In the genomic region with DNA sequence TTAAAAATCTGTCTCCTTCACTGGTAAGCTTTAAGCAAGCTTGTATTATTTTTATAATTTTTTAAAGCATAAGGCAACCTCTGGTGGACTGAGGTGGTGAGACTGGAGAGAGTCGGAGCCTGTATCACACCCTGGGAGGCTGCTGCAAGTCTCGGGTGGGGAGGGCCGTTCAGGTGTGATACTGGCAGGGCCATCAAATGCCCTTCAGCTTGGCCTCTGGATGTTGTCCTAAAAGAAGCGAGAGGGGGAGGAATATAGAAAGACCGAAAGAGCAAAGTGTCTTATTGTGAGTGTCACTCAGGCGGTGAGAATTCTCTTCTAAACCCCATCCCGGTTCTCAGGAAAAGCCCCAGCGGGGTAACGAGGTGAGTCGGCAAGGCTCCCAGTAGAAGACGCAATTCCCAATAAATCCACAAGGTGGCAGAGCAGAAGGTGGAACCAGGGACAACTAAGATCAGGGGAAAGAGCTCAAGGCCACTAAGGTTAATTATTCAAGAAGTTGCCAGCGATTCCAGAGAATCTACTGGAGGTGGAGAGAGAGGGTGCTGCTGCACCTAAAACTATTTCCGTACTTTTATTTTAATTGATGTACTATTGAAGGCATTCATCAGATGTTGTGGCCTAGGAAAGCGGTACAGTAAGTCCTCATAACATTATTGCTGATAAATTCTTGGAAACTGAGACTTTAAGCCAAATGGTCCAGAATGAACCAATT, we compare ENCODE assay signal across 8 cellular contexts. TPM values are rescaled to one million over a fixed set of nuclear protein-coding genes. Genes with fewer than 3 reads are reported as not detected.
A peak's percentile ranks its signal among the peaks of the same experiment; 100 is the strongest.
DNase-seq lines count a peak whose midpoint lies in the region; ATAC-seq, FAIRE-seq and TF ChIP-seq lines count a peak whose summit lies in the region.

No MANE protein-coding gene starts in this region.

- H3K4me1 ChIP-seq in A549 (peaks cover 9% of the 10 kb centered on the region), right lobe of liver (peaks cover 0 to 39% (median 18%) of the 10 kb centered on the region in 4 donors)

- no peaks in the 10 kb centered on the region for H3K36me3 ChIP-seq in right lobe of liver

- intact Hi-C loops in right lobe of liver (cut with DNase I): loop anchor here (10.0 kb wide), 1 partner anchor 125 kb away; no protein-coding TSS in a partner anchor

- H3K27ac ChIP-seq in A549: peak overlapping the region in 1 of 2 experiments; percentile 47; a peak in 1 of 6 replicates
- peak overlapping the region in 2 of 3 donors; percentile 41 to 61 for H3K27ac ChIP-seq in right lobe of liver

- CTCF ChIA-PET in A549 (lab: Yijun Ruan, JAX): interaction anchor here (0.5 to 17.5 kb wide), 70 partner anchors 8 to 1446 kb away, joined by 3 to 283 read pairs (median 4); a partner anchor contains a TSS

- H3K27me3 Mint-ChIP-seq in chondrocyte (ENCODE audit: low read depth): no peaks in the 10 kb centered on the region

- TF ChIP-seq POLR2A in A549 (IDR thresholded peaks at IDR 0.05; ENCODE audit: low read length) (no peak), right lobe of liver (IDR thresholded peaks at IDR 0.05) (no peak)

- POLR2A ChIA-PET in A549 (lab: Yijun Ruan, JAX): interaction anchor here (1.0 to 1.5 kb wide), 3 partner anchors 15 to 120 kb away, joined by 3 to 12 read pairs (median 8); a partner anchor contains a TSS

- H3K9me3 Mint-ChIP-seq in chondrocyte (ENCODE audit: low read depth): no peaks in the 10 kb centered on the region

- peaks cover 2% of the 10 kb centered on the region for H3K36me3 Mint-ChIP-seq in chondrocyte (ENCODE audit: low read depth)

- no peak for TF ChIP-seq EP300 in A549 (IDR thresholded peaks at IDR 0.05)

- WGBS in A549 (ENCODE audit: missing lambda C conversion rate): 21% methylated on average over 14 of the region's 14 CpGs
- 3% methylated on average over 14 of the region's 14 CpGs for WGBS in right lobe of liver (ENCODE audit: insufficient coverage, low coverage, low lambda C conversion rate, missing lambda C conversion rate)

- no peak overlapping the region for H3K4me3 Mint-ChIP-seq in chondrocyte (ENCODE audit: unreplicated experiment)

- no peaks in the 10 kb centered on the region for H3K9me3 ChIP-seq in A549
- no peaks in the 10 kb centered on the region for H3K9me3 ChIP-seq in right lobe of liver

- TF ChIP-seq CTCF in A549 (IDR thresholded peaks at IDR 0.05) (peak; percentile 94), chondrocyte (IDR thresholded peaks at IDR 0.05) (peak; percentile 94), right lobe of liver (IDR thresholded peaks at IDR 0.05) (peak; percentile 88 to 93 (median 90))

- ATAC-seq in A549: peak; percentile 94 to 98
- ATAC-seq in GM18519 (IDR thresholded peaks at IDR 0.05; ENCODE audit: low FRiP score, unreplicated experiment): peak; percentile 68
- ATAC-seq in HG03175 (IDR thresholded peaks at IDR 0.05; ENCODE audit: unreplicated experiment): peak; percentile 69
- ATAC-seq in right lobe of liver: peak; percentile 79 to 85 (median 82)

- peak; percentile 84 to 85 for TF ChIP-seq RAD21 in A549 (conservative IDR thresholded peaks at IDR 0.05 in 1 of 2, IDR thresholded peaks at IDR 0.05 in 1 of 2)

- peak; percentile 95 for FAIRE-seq in A549 (lab: Jason Lieb, UNC)

- H3K4me3 ChIP-seq in A549 (no peak overlapping the region), right lobe of liver (no peak overlapping the region)

- DNase-seq in A549 (ENCODE audit: low read depth in 1 of 2, low spot score in 1 of 2): peak; percentile 81 to 91
- DNase-seq in NCI-H460 (ENCODE audit: extremely low read depth, low read depth): peak; percentile 80
- peak; percentile 44 to 77 for DNase-seq in activated CD4-positive, alpha-beta T cell treated with anti-CD3 and anti-CD28 coated beads for 24 hours (ENCODE audit: low read depth in 2 of 2)
- no peak for DNase-seq in chondrocyte (ENCODE audit: low spot score)
- DNase-seq in right lobe of liver: peak in 2 of 3 donors; percentile 38 to 78
- DNase-seq in stimulated activated CD8-positive, alpha-beta memory T cell treated with anti-CD3 and anti-CD28 coated beads, Interleukin-12 subunit alpha, Interleukin-12 subunit beta, amount 100 ng/mL, for 4 hours (ENCODE audit: low read depth): peak; percentile 28

- H3K4me2 ChIP-seq in A549: peak overlapping the region; percentile 50

- no peaks in the 10 kb centered on the region for H3K27me3 ChIP-seq in right lobe of liver

- H3K27ac Mint-ChIP-seq in chondrocyte (ENCODE audit: unreplicated experiment): no peak overlapping the region

- peaks cover 7% of the 10 kb centered on the region for H3K4me1 Mint-ChIP-seq in chondrocyte (ENCODE audit: low read depth)

TF ChIP-seq in A549, 52 proteins besides CTCF, POLR2A, EP300 and RAD21:
- TF ChIP-seq SREBF2 (IDR thresholded peaks at IDR 0.05) (no peak), TP53 (CRISPR knock-in tag; IDR thresholded peaks at IDR 0.05) (no peak), RFX5 (IDR thresholded peaks at IDR 0.05) (no peak), SMC3 (IDR thresholded peaks at IDR 0.05) (peak; percentile 94), CBX8 (IDR thresholded peaks at IDR 0.05) (no peak), HOXB5 (CRISPR knock-in tag; IDR thresholded peaks at IDR 0.05) (no peak)
- TF ChIP-seq, protein P1, sequence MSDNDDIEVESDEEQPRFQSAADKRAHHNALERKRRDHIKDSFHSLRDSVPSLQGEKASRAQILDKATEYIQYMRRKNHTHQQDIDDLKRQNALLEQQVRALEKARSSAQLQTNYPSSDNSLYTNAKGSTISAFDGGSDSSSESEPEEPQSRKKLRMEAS (IDR thresholded peaks at IDR 0.05): peak; percentile 32; the same call in 1 of the 2 replicates

RNA-seq across cellular contexts. Expression of a gene that starts 14.1 kb away (rescaled TPM):
- 1.8 and 2.9 TPM in 2 replicates for polyA plus RNA-seq in A549 (2011; rRNA removed)
- 1.8 and 1.9 TPM in 2 replicates for polyA plus RNA-seq in A549 (2012; cell fraction: cytosol; rRNA removed)
- polyA plus RNA-seq in A549 (2012; cell fraction: nucleus; rRNA removed): 2.5 and 2.8 TPM in 2 replicates
- 2.4 to 2.8 TPM (median 2.6 TPM) in 3 replicates for polyA plus RNA-seq in A549 (2017; fragmentation: RNase III; extraction: RNeasy Plus Mini Kit Qiagen cat#74134 plus additional on column Dnase treatment)
- 0.88 and 1.8 TPM in 2 replicates for polyA minus RNA-seq in A549 (2011; rRNA and poly(A)+ RNA removed)
- total RNA-seq in NCI-H460 (2014; rRNA removed; shearing (Covaris generic)): 0.32 and 0.50 TPM in 2 replicates
- polyA plus RNA-seq in NCI-H460 (2014; cell fraction: nucleus; rRNA removed): 0.51 and 1.5 TPM in 2 replicates
- 1.5 to 1.8 TPM (median 1.6 TPM) in 3 replicates for total RNA-seq in chondrocyte
- 1 to 10 TPM in 1 of 6 experiments, under 1 TPM in 5; 0.31 to 1.1 (median 0.78) TPM for total RNA-seq in right lobe of liver

RNA-seq across cellular contexts. Expression of a gene that starts 14.4 kb away (rescaled TPM):
- polyA plus RNA-seq in A549 (2011; rRNA removed) (4.6 and 5.8 TPM in 2 replicates), A549 (2017; fragmentation: RNase III; extraction: RNeasy Plus Mini Kit Qiagen cat#74134 plus additional on column Dnase treatment) (3.4 to 4.0 TPM (median 3.7 TPM) in 3 replicates)
- 2.0 and 2.3 TPM in 2 replicates for polyA plus RNA-seq in A549 (2012; cell fraction: cytosol; rRNA removed)
- polyA plus RNA-seq in A549 (2012; cell fraction: nucleus; rRNA removed): 7.5 and 8.1 TPM in 2 replicates
- 2.8 and 3.7 TPM in 2 replicates for polyA minus RNA-seq in A549 (2011; rRNA and poly(A)+ RNA removed)
- total RNA-seq in NCI-H460 (2014; rRNA removed; shearing (Covaris generic)): 9.1 and 9.8 TPM in 2 replicates
- 13.7 and 17.9 TPM in 2 replicates for polyA plus RNA-seq in NCI-H460 (2014; cell fraction: nucleus; rRNA removed)
- total RNA-seq in chondrocyte (3.6 to 6.8 TPM (median 4.3 TPM) in 3 replicates), right lobe of liver (10 to 100 TPM in 1 of 6 experiments, 1 to 10 TPM in 5; 2.2 to 10.4 (median 3.4) TPM)
